ENCODE assay signal across 26 cellular contexts in genomic region chr16:80552277-80552676, GRCh38. TPM values are rescaled to one million over a fixed set of nuclear protein-coding genes. Genes with fewer than 3 reads are reported as not detected.
"Had no signal": no experiment of that assay in that cellular context is flagged by ENCODE, and none has a peak within 500 bp of the region (broad histone marks: within the 10 kb centered on the region; RNA-seq: fewer than 3 reads in every experiment).

No MANE protein-coding gene starts in this region.

- H3K27ac ChIP-seq: coronary artery, esophagus muscularis mucosa, left ventricle myocardium inferior, pancreas, psoas muscle, sigmoid colon, stomach, suprapubic skin, tibial artery had no signal

- H3K27me3 ChIP-seq: pancreas, suprapubic skin had no signal

- H3K9me3 ChIP-seq: esophagus muscularis mucosa, left ventricle myocardium inferior, pancreas, psoas muscle, sigmoid colon, stomach, suprapubic skin, tibial artery had no signal

- H3K4me3 ChIP-seq: coronary artery, dorsolateral prefrontal cortex, esophagus muscularis mucosa, left ventricle myocardium inferior, pancreas, psoas muscle, sigmoid colon, smooth muscle cell, stomach, suprapubic skin, tibial artery had no signal

- H3K4me2 ChIP-seq: smooth muscle cell had no signal

- H3K4me1 ChIP-seq: esophagus muscularis mucosa, left ventricle myocardium inferior, pancreas, psoas muscle, sigmoid colon, stomach, suprapubic skin, tibial artery had no signal

- ATAC-seq: effector memory CD8-positive, alpha-beta T cell; naive thymus-derived CD4-positive, alpha-beta T cell; pancreas; psoas muscle; stimulated activated naive B cell treated with anti-CD40 and anti-IgM and Interleukin-4, amounts not matched to agents 10 μg/mL and 1 μg/mL and 100 μg/mL, for 72 hours had no signal

- DNase-seq: activated CD4-positive, alpha-beta T cell treated with anti-CD3 and anti-CD28 coated beads for 4 hours; activated CD4-positive, alpha-beta T cell treated with anti-CD3 and anti-CD28 coated beads, Interleukin-2, amount 50 U/mL, for 4 hours; activated CD8-positive, alpha-beta memory T cell treated with anti-CD3 and anti-CD28 coated beads for 24 hours; activated effector memory CD4-positive, alpha-beta T cell treated with Interleukin-2 at 50 U/mL for 16 hours; activated naive CD4-positive, alpha-beta T cell treated with Interleukin-2 at 50 U/mL for 16 hours; anterior cingulate cortex; cerebellar nuclear complex; dorsolateral prefrontal cortex; effector memory CD8-positive, alpha-beta T cell; left ventricle myocardium inferior; midbrain; naive thymus-derived CD4-positive, alpha-beta T cell; nucleus accumbens; pancreas; psoas muscle; sigmoid colon; stimulated activated CD4-positive, alpha-beta T cell treated with anti-CD3 and anti-CD28 coated beads, Interleukin-1b, Interleukin-23, amount 100 ng/mL, for 48 hours; stimulated activated naive B cell treated with anti-CD40 and anti-IgM and Interleukin-4, amounts not matched to agents 10 μg/mL and 1 μg/mL and 100 μg/mL, for 72 hours; stomach; T-helper 1 cell; tibial artery had no signal

- H3K36me3 ChIP-seq: esophagus muscularis mucosa, left ventricle myocardium inferior, pancreas, sigmoid colon, stomach, suprapubic skin, tibial artery had no signal

RNA-seq across cellular contexts. Expression of gene DYNLRB2, which starts 11.5 kb away (rescaled TPM):
- polyA plus RNA-seq: naive thymus-derived CD4-positive, alpha-beta T cell; neural cell; smooth muscle cell had no signal
